In the genomic region with DNA sequence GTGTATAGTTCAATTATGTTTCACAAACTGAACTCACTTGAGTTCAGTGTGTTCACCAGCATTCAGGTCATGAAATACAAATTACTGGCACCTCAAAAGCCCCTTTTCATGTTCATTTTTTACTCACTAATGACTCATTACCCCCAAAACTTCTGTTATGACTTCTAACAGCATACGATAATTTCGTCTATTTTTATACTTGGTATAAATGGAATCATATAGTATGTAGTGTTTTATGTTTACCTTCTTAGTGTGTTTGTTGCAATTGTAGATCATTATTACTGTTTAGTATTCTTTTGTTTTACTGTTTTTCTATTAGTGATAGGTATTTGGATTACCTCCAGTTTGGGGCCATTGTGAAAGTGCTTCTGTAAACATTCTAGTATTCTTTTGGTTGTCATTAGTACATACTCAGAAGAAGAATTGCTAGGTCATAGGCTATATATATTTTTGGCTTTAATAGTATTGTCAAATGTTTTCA, we compare ENCODE assay signal across 14 cellular contexts. TPM values are rescaled to one million over a fixed set of nuclear protein-coding genes. Genes with fewer than 3 reads are reported as not detected.
A peak's percentile ranks its signal among the peaks of the same experiment; 100 is the strongest.
DNase-seq lines count a peak whose midpoint lies in the region; ATAC-seq, FAIRE-seq and TF ChIP-seq lines count a peak whose summit lies in the region.
"Had no signal": no experiment of that assay in that cellular context is flagged by ENCODE, and none has a peak within 500 bp of the region (broad histone marks: within the 10 kb centered on the region; RNA-seq: fewer than 3 reads in every experiment).

No MANE protein-coding gene starts in this region.

- peaks cover 19% of the 10 kb centered on the region for H3K4me1 ChIP-seq in HepG2 (ENCODE audit: insufficient read depth, low read length)
- H3K4me1 ChIP-seq: prostate gland had no signal

- in situ Hi-C loops in HepG2 (cut with HindIII; ENCODE audit: extremely low pct_ligation_motif_present, low pct_unique_long_range_greater_than_20kb): no loop called here

- DNase-seq in natural killer cell treated with Interleukin-12 subunit alpha and Interleukin-12 subunit beta and Interleukin-15 and Interleukin-18, amount 100 ng/mL, for 72 hours (ENCODE audit: low spot score): no peak
- DNase-seq in natural killer cell (no peak), glomerular visceral epithelial cell (ENCODE audit: extremely low spot score) (no peak), HepG2 (ENCODE audit: low spot score) (no peak)
- no peak for DNase-seq in stimulated activated naive CD8-positive, alpha-beta T cell treated with anti-CD3 and anti-CD28 coated beads, Interleukin-15, amount 100 ng/mL, for 72 hours
- DNase-seq in stimulated activated CD4-positive, alpha-beta T cell treated with anti-CD3 and anti-CD28 coated beads, Interleukin-4, amount 100 ng/mL, for 1 hour: no peak
- DNase-seq: mucosa of descending colon; stimulated activated CD4-positive, alpha-beta T cell treated with anti-CD3 and anti-CD28 coated beads, Interleukin-1b, Interleukin-23, amount 100 ng/mL, for 48 hours; stimulated activated naive CD4-positive, alpha-beta T cell treated with Interleukin-2 at 50 U/mL for 16 hours had no signal

- no peak overlapping the region for H3K27ac ChIP-seq in HepG2 (ENCODE audit: extremely low read length, insufficient read depth, low read length)
- H3K27ac ChIP-seq: prostate gland had no signal

- BruUV-seq in HepG2 (replicated peaks; lab: Mats Ljungman, UMichigan): no TSS peak

- H3K36me3 ChIP-seq in HepG2 (replicated peaks in 1 of 2; ENCODE audit: control insufficient read depth in 1 of 2, insufficient read depth in 2 of 2, low read length in 2 of 2): no peaks in the 10 kb centered on the region
- H3K36me3 ChIP-seq: prostate gland had no signal

- FAIRE-seq in HepG2 (lab: Jason Lieb, UNC): no peak

- H3K4me2 ChIP-seq in HepG2 (ENCODE audit: low read depth, low read length): no peak overlapping the region

- no peaks in the 10 kb centered on the region for H3K79me2 ChIP-seq in HepG2 (ENCODE audit: insufficient read depth, low read length)

- H4K20me1 ChIP-seq in HepG2 (ENCODE audit: insufficient read depth, low read length): no peaks in the 10 kb centered on the region

- TF ChIP-seq RAD21 in HepG2 (CRISPR knock-in tag; IDR thresholded peaks at IDR 0.05): no peak

- H3K4me3 Mint-ChIP-seq in natural killer cell treated with Interleukin-12 subunit alpha and Interleukin-12 subunit beta and Interleukin-15 and Interleukin-18, amount 100 ng/mL, for 72 hours: peak overlapping the region; percentile 2
- H3K4me3 Mint-ChIP-seq in natural killer cell: no peak overlapping the region
- peak overlapping the region in 1 of 2 donors; percentile 4 for H3K4me3 Mint-ChIP-seq in stimulated activated naive CD8-positive, alpha-beta T cell treated with anti-CD3 and anti-CD28 coated beads, Interleukin-15, amount 100 ng/mL, for 72 hours

- intact Hi-C loops in natural killer cell (cut with micrococcal nuclease) (no loop called here), HepG2 (cut with micrococcal nuclease; ENCODE audit: unreplicated experiment) (no loop called here)

- H3K36me3 Mint-ChIP-seq in natural killer cell treated with Interleukin-12 subunit alpha and Interleukin-12 subunit beta and Interleukin-15 and Interleukin-18, amount 100 ng/mL, for 72 hours: no peaks in the 10 kb centered on the region
- H3K36me3 Mint-ChIP-seq in natural killer cell: no peaks in the 10 kb centered on the region

- TF ChIP-seq CTCF in natural killer cell (IDR thresholded peaks at IDR 0.05) (no peak), HepG2 (CRISPR knock-in tag; IDR thresholded peaks at IDR 0.05) (no peak)

- H3K27me3 ChIP-seq in HepG2 (ENCODE audit: control insufficient read depth in 1 of 2, insufficient read depth in 2 of 2, low read length in 2 of 2): no peaks in the 10 kb centered on the region; a peak in 1 of 5 replicates

- H3K9me3 ChIP-seq in HepG2 (ENCODE audit: low read length): no peaks in the 10 kb centered on the region
- H3K9me3 ChIP-seq: mucosa of descending colon, prostate gland had no signal

- no peak overlapping the region for H3K4me3 ChIP-seq in HepG2 (replicated peaks in 1 of 3; ENCODE audit: insufficient read depth in 1 of 3, low read depth in 2 of 3, low read length in 3 of 3)
- H3K4me3 ChIP-seq: mucosa of descending colon, prostate gland had no signal

- H3K27ac Mint-ChIP-seq in natural killer cell treated with Interleukin-12 subunit alpha and Interleukin-12 subunit beta and Interleukin-15 and Interleukin-18, amount 100 ng/mL, for 72 hours: peak overlapping the region in 1 of 2 donors; percentile 55
- H3K27ac Mint-ChIP-seq in natural killer cell: no peak overlapping the region
- peak overlapping the region in 1 of 2 donors; percentile 6 for H3K27ac Mint-ChIP-seq in stimulated activated naive CD8-positive, alpha-beta T cell treated with anti-CD3 and anti-CD28 coated beads, Interleukin-15, amount 100 ng/mL, for 72 hours

- no peak overlapping the region for H2AFZ ChIP-seq in HepG2 (ENCODE audit: low read length)

- POLR2A ChIA-PET in HepG2 (lab: Yijun Ruan, JAX): no interaction called here

- no peak for TF ChIP-seq POLR2A in HepG2 (IDR thresholded peaks at IDR 0.05; ENCODE audit: insufficient read depth in 1 of 2, low read depth in 2 of 2, low read length in 2 of 2)

- no peaks in the 10 kb centered on the region for H3K9me3 Mint-ChIP-seq in natural killer cell treated with Interleukin-12 subunit alpha and Interleukin-12 subunit beta and Interleukin-15 and Interleukin-18, amount 100 ng/mL, for 72 hours
- no peaks in the 10 kb centered on the region for H3K9me3 Mint-ChIP-seq in natural killer cell
- peaks cover 0 to 4% of the 10 kb centered on the region in 2 donors for H3K9me3 Mint-ChIP-seq in stimulated activated naive CD8-positive, alpha-beta T cell treated with anti-CD3 and anti-CD28 coated beads, Interleukin-15, amount 100 ng/mL, for 72 hours

- peak in 1 of 2 donors; percentile 72 for ATAC-seq in natural killer cell treated with Interleukin-12 subunit alpha and Interleukin-12 subunit beta and Interleukin-15 and Interleukin-18, amount 100 ng/mL, for 72 hours
- ATAC-seq in natural killer cell: no peak
- peak; percentile 75 for ATAC-seq in HG02588 (IDR thresholded peaks at IDR 0.05; ENCODE audit: unreplicated experiment)
- peak; percentile 82 for ATAC-seq in HG03439 (IDR thresholded peaks at IDR 0.05; ENCODE audit: unreplicated experiment)
- peak; percentile 95 for ATAC-seq in stimulated activated naive CD8-positive, alpha-beta T cell treated with anti-CD3 and anti-CD28 coated beads, Interleukin-15, amount 100 ng/mL, for 72 hours
- no peak for ATAC-seq in HepG2
- ATAC-seq: mucosa of descending colon, Panc1 had no signal

- no peak overlapping the region for H3K9ac ChIP-seq in HepG2 (ENCODE audit: insufficient read depth, low read depth, low read length)

- no peak for TF ChIP-seq EP300 in HepG2 (IDR thresholded peaks at IDR 0.05; ENCODE audit: low read depth in 2 of 2, low read length in 2 of 2)
- TF ChIP-seq EP300 in HepG2 (CRISPR knock-in tag; IDR thresholded peaks at IDR 0.05; ENCODE audit: borderline replicate concordance): no peak

- peaks cover 3 to 11% of the 10 kb centered on the region in 2 donors for H3K27me3 Mint-ChIP-seq in natural killer cell treated with Interleukin-12 subunit alpha and Interleukin-12 subunit beta and Interleukin-15 and Interleukin-18, amount 100 ng/mL, for 72 hours
- H3K27me3 Mint-ChIP-seq in natural killer cell (ENCODE audit: low read depth in 2 of 2): peaks cover 0 to 5% of the 10 kb centered on the region in 2 donors
- peaks cover 6% of the 10 kb centered on the region for H3K27me3 Mint-ChIP-seq in stimulated activated naive CD8-positive, alpha-beta T cell treated with anti-CD3 and anti-CD28 coated beads, Interleukin-15, amount 100 ng/mL, for 72 hours

- WGBS in HepG2 (ENCODE audit: low lambda C conversion rate): 71% methylated on average over 2 of the region's 2 CpGs

- CTCF ChIA-PET in HepG2 (lab: Yijun Ruan, JAX; ENCODE audit: low intra/inter-chr PET ratio, low total read pairs): no interaction called here

- peaks cover 0 to 6% of the 10 kb centered on the region in 2 donors for H3K4me1 Mint-ChIP-seq in natural killer cell treated with Interleukin-12 subunit alpha and Interleukin-12 subunit beta and Interleukin-15 and Interleukin-18, amount 100 ng/mL, for 72 hours (ENCODE audit: low read depth in 2 of 2)
- H3K4me1 Mint-ChIP-seq in natural killer cell: no peaks in the 10 kb centered on the region
- H3K4me1 Mint-ChIP-seq in stimulated activated naive CD8-positive, alpha-beta T cell treated with anti-CD3 and anti-CD28 coated beads, Interleukin-15, amount 100 ng/mL, for 72 hours: peaks cover 14% of the 10 kb centered on the region

RNA-seq across cellular contexts. Expression of a gene that starts 33.4 kb away (rescaled TPM):
- total RNA-seq in natural killer cell treated with Interleukin-12 subunit alpha and Interleukin-12 subunit beta and Interleukin-15 and Interleukin-18, amount 100 ng/mL, for 72 hours: not detected
- total RNA-seq in natural killer cell (not detected), HepG2 (2016; rRNA removed; fragmentation: Illumina TruSeq; extraction: Trizol) (not detected in 2 replicates)
- total RNA-seq in HepG2 (2016; cell fraction: cytosol; rRNA removed; fragmentation: Illumina TruSeq; extraction: Trizol; ENCODE audit: low read depth): not detected in 2 replicates
- not detected in 2 replicates for total RNA-seq in HepG2 (2016; cell fraction: insoluble cytoplasmic fraction; rRNA removed; fragmentation: Illumina TruSeq; extraction: Trizol)
- not detected in 2 replicates for total RNA-seq in HepG2 (2016; cell fraction: membrane; rRNA removed; fragmentation: Illumina TruSeq; extraction: Trizol)
- not detected in 2 replicates for total RNA-seq in HepG2 (2016; cell fraction: nucleus; rRNA removed; fragmentation: Illumina TruSeq; extraction: Trizol)
- 0.05 TPM in 1 of 2 replicates, not detected in the other for polyA plus RNA-seq in HepG2 (2011; rRNA removed)
- polyA plus RNA-seq in HepG2 (2011; cell fraction: cytosol; rRNA removed): not detected in 2 replicates
- polyA plus RNA-seq in HepG2 (2011; cell fraction: nucleus; rRNA removed): not detected in 2 replicates
- polyA plus RNA-seq in HepG2 (2012): not detected in 2 replicates
- polyA plus RNA-seq in HepG2 (2016; cell fraction: cytosol; fragmentation: Illumina TruSeq; extraction: Trizol; ENCODE audit: low read depth): not detected in 2 replicates
- not detected in 2 replicates for polyA plus RNA-seq in HepG2 (2016; cell fraction: insoluble cytoplasmic fraction; fragmentation: Illumina TruSeq; extraction: Trizol; ENCODE audit: low read depth)
- not detected in 2 replicates for polyA plus RNA-seq in HepG2 (2016; cell fraction: membrane; fragmentation: Illumina TruSeq; extraction: Trizol; ENCODE audit: low read depth)
- not detected in 2 replicates for polyA plus RNA-seq in HepG2 (2016; cell fraction: nucleus; fragmentation: Illumina TruSeq; extraction: Trizol; ENCODE audit: insufficient read depth, low read depth)
- polyA minus RNA-seq in HepG2 (2011; rRNA and poly(A)+ RNA removed; ENCODE audit: low replicate concordance): not detected in 2 replicates
- polyA minus RNA-seq in HepG2 (2011; cell fraction: cytosol; rRNA and poly(A)+ RNA removed): not detected in 2 replicates
- polyA minus RNA-seq in HepG2 (2011; cell fraction: nucleus; rRNA and poly(A)+ RNA removed): not detected in 2 replicates
- total RNA-seq: activated CD8-positive, alpha-beta memory T cell treated with anti-CD3 and anti-CD28 coated beads for 36 hours; mucosa of descending colon had no signal

RNA-seq across cellular contexts. Expression of a gene that starts 59.1 kb away (rescaled TPM):
- total RNA-seq in natural killer cell treated with Interleukin-12 subunit alpha and Interleukin-12 subunit beta and Interleukin-15 and Interleukin-18, amount 100 ng/mL, for 72 hours: 10 to 100 TPM; 18.7 to 34.2 TPM
- total RNA-seq in natural killer cell (10 to 100 TPM; 20.6 to 33.9 (median 27.0) TPM), HepG2 (2016; rRNA removed; fragmentation: Illumina TruSeq; extraction: Trizol) (26.0 and 36.0 TPM in 2 replicates)
- total RNA-seq in HepG2 (2016; cell fraction: cytosol; rRNA removed; fragmentation: Illumina TruSeq; extraction: Trizol; ENCODE audit: low read depth): 13.9 and 17.6 TPM in 2 replicates
- total RNA-seq in HepG2 (2016; cell fraction: insoluble cytoplasmic fraction; rRNA removed; fragmentation: Illumina TruSeq; extraction: Trizol): 28.1 and 33.1 TPM in 2 replicates
- 10.4 and 15.5 TPM in 2 replicates for total RNA-seq in HepG2 (2016; cell fraction: membrane; rRNA removed; fragmentation: Illumina TruSeq; extraction: Trizol)
- total RNA-seq in HepG2 (2016; cell fraction: nucleus; rRNA removed; fragmentation: Illumina TruSeq; extraction: Trizol): 43.6 and 44.6 TPM in 2 replicates
- polyA plus RNA-seq in HepG2 (2011; rRNA removed): 19.3 and 20.5 TPM in 2 replicates
- 6.9 and 14.9 TPM in 2 replicates for polyA plus RNA-seq in HepG2 (2011; cell fraction: cytosol; rRNA removed)
- 9.3 and 11.2 TPM in 2 replicates for polyA plus RNA-seq in HepG2 (2011; cell fraction: nucleus; rRNA removed)
- polyA plus RNA-seq in HepG2 (2012): 14.0 and 18.5 TPM in 2 replicates
- 2.2 TPM in 2 replicates for polyA plus RNA-seq in HepG2 (2016; cell fraction: cytosol; fragmentation: Illumina TruSeq; extraction: Trizol; ENCODE audit: low read depth)
- polyA plus RNA-seq in HepG2 (2016; cell fraction: insoluble cytoplasmic fraction; fragmentation: Illumina TruSeq; extraction: Trizol; ENCODE audit: low read depth): 14.8 and 15.5 TPM in 2 replicates
- 3.5 and 5.0 TPM in 2 replicates for polyA plus RNA-seq in HepG2 (2016; cell fraction: membrane; fragmentation: Illumina TruSeq; extraction: Trizol; ENCODE audit: low read depth)
- polyA plus RNA-seq in HepG2 (2016; cell fraction: nucleus; fragmentation: Illumina TruSeq; extraction: Trizol; ENCODE audit: insufficient read depth, low read depth): 27.3 and 35.5 TPM in 2 replicates
- polyA minus RNA-seq in HepG2 (2011; rRNA and poly(A)+ RNA removed; ENCODE audit: low replicate concordance): 17.2 and 38.1 TPM in 2 replicates
- polyA minus RNA-seq in HepG2 (2011; cell fraction: cytosol; rRNA and poly(A)+ RNA removed): 11.3 and 15.0 TPM in 2 replicates
- 60.4 and 66.8 TPM in 2 replicates for polyA minus RNA-seq in HepG2 (2011; cell fraction: nucleus; rRNA and poly(A)+ RNA removed)

Comparison
In these comparisons a context has a peak if more than half of its experiments do, and no peak if none do; other contexts are left out.
1. ATAC-seq: peak in HG02588 (single experiment), HG03439 (single experiment) and stimulated activated naive CD8-positive, alpha-beta T cell treated with anti-CD3 and anti-CD28 coated beads, Interleukin-15, amount 100 ng/mL, for 72 hours (single experiment); none in natural killer cell (0 of 3) and HepG2 (single experiment).